In genomic region chr11:29282088-29282487, GRCh38 we compare ENCODE assay signal across 9 cellular contexts.
DNase-seq lines count a peak whose midpoint lies in the region; ATAC-seq and TF ChIP-seq lines count a peak whose summit lies in the region.
"Had no signal": no experiment of that assay in that cellular context is flagged by ENCODE, and none has a peak within 500 bp of the region (broad histone marks: within the 10 kb centered on the region; RNA-seq: fewer than 3 reads in every experiment).

No MANE protein-coding gene starts in this region.

- peak; percentile 56 for ATAC-seq in GM18868 (IDR thresholded peaks at IDR 0.05; ENCODE audit: unreplicated experiment)
- ATAC-seq in HG03095 (IDR thresholded peaks at IDR 0.05; ENCODE audit: unreplicated experiment): no peak
- no peak for ATAC-seq in GM21825 (IDR thresholded peaks at IDR 0.05; ENCODE audit: unreplicated experiment)
- ATAC-seq in heart right ventricle: no peak
- ATAC-seq: K562 had no signal

- TF ChIP-seq CTCF in PC-9 (conservative IDR thresholded peaks at IDR 0.05) (no peak), epithelial cell of proximal tubule (conservative IDR thresholded peaks at IDR 0.05; ENCODE audit: low read depth, low read length) (no peak), osteoblast (IDR thresholded peaks at IDR 0.05; ENCODE audit: extremely low read depth, low read depth, low read length) (no peak), heart right ventricle (IDR thresholded peaks at IDR 0.05) (no peak)

- H3K9me2 ChIP-seq in PC-9 (ENCODE audit: insufficient read depth): no peaks in the 10 kb centered on the region

- H3K27me3 ChIP-seq in PC-9 (ENCODE audit: insufficient read depth, low read depth) (no peaks in the 10 kb centered on the region), osteoblast (ENCODE audit: insufficient read depth, low read length) (no peaks in the 10 kb centered on the region), heart right ventricle (no peaks in the 10 kb centered on the region)

- H3K79me2 ChIP-seq in PC-9 (ENCODE audit: low read depth) (no peaks in the 10 kb centered on the region), osteoblast (ENCODE audit: insufficient read depth, low read length) (no peaks in the 10 kb centered on the region)

- 43 to 62% methylated on average over 2 of the region's 2 CpGs for WGBS in heart right ventricle, 2 donors

- POLR2A ChIA-PET in PC-9 (lab: Charles Lee; ENCODE audit: unreplicated experiment): no interaction called here

- intact Hi-C loops in PC-9 (cut with micrococcal nuclease; ENCODE audit: unreplicated experiment) (loop anchor here (10.0 kb wide), 1 partner anchor 107 kb away; no protein-coding TSS in a partner anchor), heart right ventricle (cut with DNase I) (no loop called here)

- H3K4me1 ChIP-seq in PC-9 (replicated peaks; ENCODE audit: insufficient read depth) (0 out of 2 replicates have a peak, but pooled peaks cover 5% of the 10 kb centered on the region), osteoblast (ENCODE audit: insufficient read depth, low read length) (peaks cover 18% of the 10 kb centered on the region), heart right ventricle (no peaks in the 10 kb centered on the region)

- H4K20me1 ChIP-seq in PC-9 (ENCODE audit: insufficient read depth): no peaks in the 10 kb centered on the region
- no peaks in the 10 kb centered on the region for H4K20me1 ChIP-seq in osteoblast (ENCODE audit: insufficient read depth, low read length)

- H3K4me3 ChIP-seq in PC-9 (no peak overlapping the region), epithelial cell of proximal tubule (ENCODE audit: low read depth, low read length) (no peak overlapping the region), osteoblast (ENCODE audit: insufficient read depth, low read length) (peak overlapping the region; percentile 29), heart right ventricle (no peak overlapping the region)
- H3K4me3 ChIP-seq: K562 had no signal

- no peaks in the 10 kb centered on the region for H3F3A ChIP-seq in PC-9 (ENCODE audit: insufficient read depth, low read depth)

- H3K9me3 ChIP-seq in PC-9 (ENCODE audit: insufficient read depth, low read depth) (peaks cover 4% of the 10 kb centered on the region; the same call in 1 of the 2 replicates), osteoblast (ENCODE audit: low read depth, low read length) (no peaks in the 10 kb centered on the region), heart right ventricle (peaks cover 0 to 3% (median 0%) of the 10 kb centered on the region in 11 donors)

- H3K27ac ChIP-seq in PC-9: no peak overlapping the region
- peak overlapping the region; percentile 52 for H3K27ac ChIP-seq in osteoblast (ENCODE audit: low read depth, low read length)
- no peak overlapping the region for H3K27ac ChIP-seq in heart right ventricle

- CTCF ChIA-PET in PC-9 (lab: Charles Lee): no interaction called here

- DNase-seq in PC-9: peak; percentile 42 to 61
- peak; percentile 83 for DNase-seq in epithelial cell of proximal tubule (ENCODE audit: low read depth)
- DNase-seq in osteoblast (ENCODE audit: insufficient read length, low spot score, missing footprints): peak; percentile 14
- no peak for DNase-seq in DMS79 (lab: John Stamatoyannopoulos, UW)
- DNase-seq in heart right ventricle: no peak

- BruUV-seq in PC-9 (replicated peaks; lab: Mats Ljungman, UMichigan): no TSS peak

- no peak overlapping the region for H2AFZ ChIP-seq in PC-9
- H2AFZ ChIP-seq in osteoblast (ENCODE audit: low read length): no peak overlapping the region

- peak overlapping the region; percentile 34 for H3K4me2 ChIP-seq in PC-9
- H3K4me2 ChIP-seq in osteoblast (ENCODE audit: insufficient read depth, low read length): peak overlapping the region; percentile 67

- H3K36me3 ChIP-seq in PC-9 (ENCODE audit: low read depth) (no peaks in the 10 kb centered on the region), osteoblast (ENCODE audit: insufficient read depth, low read length) (no peaks in the 10 kb centered on the region), heart right ventricle (no peaks in the 10 kb centered on the region)

Comparison
In these comparisons a context has a peak if more than half of its experiments do, and no peak if none do; other contexts are left out.
1. DNase-seq: peak in PC-9 (2 of 2), epithelial cell of proximal tubule (single experiment) and osteoblast (single experiment); none in DMS79 (single experiment) and heart right ventricle (0 of 2).